In genomic region chr11:119101759-119102423, GRCh38 we compare ENCODE assay signal across 8 cellular contexts. TPM values are rescaled to one million over a fixed set of nuclear protein-coding genes. Genes with fewer than 3 reads are reported as not detected.
DNase-seq lines count a peak whose midpoint lies in the region; ATAC-seq and TF ChIP-seq lines count a peak whose summit lies in the region.

Gene DPAGT1 (minus strand): TSS chr11:119101853. CDS start chr11:119101655, 198 bp downstream.

- H3K4me3 Mint-ChIP-seq in Calu3 (ENCODE audit: low read depth, unreplicated experiment), result peak within 1 kb of the TSS; percentile 88

- CTCF ChIA-PET in Calu3 (lab: Charles Lee), result interaction anchor here (0.6 to 1.7 kb wide), 8 partner anchors 19 to 983 kb away, joined by 3 to 7 read pairs (median 6); partner anchors contain the start of genes CBL, HINFP and VPS11

- ATAC-seq in GM21526 (IDR thresholded peaks at IDR 0.05; ENCODE audit: low FRiP score, unreplicated experiment), result peak; percentile 64

- TF ChIP-seq CTCF in Calu3 (IDR thresholded peaks at IDR 0.05; ENCODE audit: unreplicated experiment) (no peak), epithelial cell of esophagus (IDR thresholded peaks at IDR 0.05; ENCODE audit: insufficient read depth, low read depth, low read length, missing control alignments) (no peak)

- H3K9me3 Mint-ChIP-seq in Calu3 (ENCODE audit: low read depth, unreplicated experiment), result no peaks in the 10 kb centered on the region

- no peaks in the 10 kb centered on the region for H3K27me3 Mint-ChIP-seq in Calu3 (ENCODE audit: unreplicated experiment)

- intact Hi-C loops in Calu3 (cut with micrococcal nuclease; ENCODE audit: unreplicated experiment), result loop anchor here (5.0 kb wide), 1 partner anchor 95 kb away; no protein-coding TSS in a partner anchor

- peaks cover 50% of the 10 kb centered on the region for H3K36me3 Mint-ChIP-seq in Calu3 (ENCODE audit: insufficient read depth, unreplicated experiment)

- H3K4me3 ChIP-seq in epithelial cell of esophagus (ENCODE audit: low read length), result peak within 1 kb of the TSS; percentile 81

- H3K27ac Mint-ChIP-seq in Calu3 (ENCODE audit: unreplicated experiment), result peak within 1 kb of the TSS; percentile 98

- BruUV-seq in Calu3 (replicated peaks; lab: Mats Ljungman, UMichigan), result no TSS peak

- DNase-seq in Calu3 (peak; percentile 80), HuH-7.5 (ENCODE audit: low spot score) (peak; percentile 80), OCI-M1 (lab: John Stamatoyannopoulos, UW) (peak; percentile 99), activated T-cell treated with anti-CD3 and anti-CD28 coated beads for 1 hour (ENCODE audit: low read depth) (peak; percentile 75), epithelial cell of esophagus (ENCODE audit: low read depth) (peak; percentile 99), middle frontal gyrus (ENCODE audit: extremely low spot score, low spot score) (peak; percentile 91)
- DNase-seq in stimulated activated CD8-positive, alpha-beta memory T cell treated with anti-CD3 and anti-CD28 coated beads, Interleukin-2, amount 100 ng/mL, for 48 hours (ENCODE audit: low read depth in 2 of 2), result peak; percentile 65 to 80

- peaks cover 9% of the 10 kb centered on the region for H3K4me1 Mint-ChIP-seq in Calu3 (ENCODE audit: low read depth, unreplicated experiment)

RNA-seq across cellular contexts. Expression of gene DPAGT1, which starts in this region (rescaled TPM):
- total RNA-seq in Calu3 (2022), result 46.7 and 47.6 TPM in 2 replicates

Comparison
In these comparisons a context has a peak if more than half of its experiments do, and no peak if none do; other contexts are left out.
1. Peak in every context shown above with its lines: DNase-seq, ATAC-seq and H3K4me3 ChIP-seq.